Comparison of ENCODE assay signal across 2 cellular contexts in the genomic region with DNA sequence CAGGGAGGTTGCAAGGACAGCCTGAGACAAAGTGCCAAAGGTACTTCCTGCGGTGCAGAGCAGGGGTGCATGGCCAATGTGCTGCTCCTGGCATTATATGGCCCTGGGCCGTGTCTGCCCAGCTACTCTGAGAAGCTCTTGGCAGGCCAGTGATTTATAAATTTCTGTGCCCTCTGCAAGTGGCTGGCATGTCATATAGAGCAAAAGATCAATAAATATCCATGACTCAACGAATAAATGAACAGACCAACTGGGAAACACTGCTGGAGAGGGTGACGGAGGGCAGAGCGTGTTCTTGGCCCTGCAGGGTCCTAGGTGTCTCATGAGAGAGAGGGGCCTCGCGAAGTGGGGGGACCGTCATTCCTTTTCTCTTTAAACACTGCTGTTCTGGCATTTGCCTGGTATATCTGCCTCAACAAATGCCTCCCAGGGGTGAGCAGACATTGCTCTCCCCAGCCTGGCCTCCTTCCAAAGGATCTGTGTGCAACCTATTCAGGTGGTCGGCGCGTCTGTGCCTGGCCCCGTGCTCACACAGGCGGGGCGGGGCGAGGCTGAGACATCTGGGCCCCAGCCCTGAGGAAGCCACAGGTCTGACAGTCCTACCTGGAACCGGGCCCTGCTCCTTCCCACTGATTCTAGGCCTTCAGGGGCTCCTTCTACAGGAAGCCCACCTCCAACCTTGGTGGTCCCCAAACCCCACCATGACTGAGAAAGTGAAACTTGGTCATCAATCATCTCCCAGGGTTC.
TF ChIP-seq lines count a peak whose summit lies in the region.

No MANE protein-coding gene starts in this region.

TF ChIP-seq in liver, 16 proteins besides CTCF, POLR2A, EP300 and RAD21:
- TF ChIP-seq FOXA1 (IDR thresholded peaks at IDR 0.05) (no peak), REST (IDR thresholded peaks at IDR 0.05) (no peak), ATF3 (IDR thresholded peaks at IDR 0.05) (no peak), EGR1 (IDR thresholded peaks at IDR 0.05; ENCODE audit: low read depth in 2 of 2) (no peak), GABPA (IDR thresholded peaks at IDR 0.05 in 1 of 2, conservative IDR thresholded peaks at IDR 0.05 in 1 of 2) (no peak), NR2F2 (IDR thresholded peaks at IDR 0.05) (no peak), FOXA2 (IDR thresholded peaks at IDR 0.05) (no peak), HNF4G (IDR thresholded peaks at IDR 0.05) (no peak), JUND (IDR thresholded peaks at IDR 0.05) (no peak), YY1 (IDR thresholded peaks at IDR 0.05) (no peak), TAF1 (conservative IDR thresholded peaks at IDR 0.05) (no peak), HNF4A (conservative IDR thresholded peaks at IDR 0.05) (no peak), RXRA (IDR thresholded peaks at IDR 0.05) (no peak), MAX (IDR thresholded peaks at IDR 0.05) (no peak), SP1 (IDR thresholded peaks at IDR 0.05) (no peak)
- TF ChIP-seq, protein P1, sequence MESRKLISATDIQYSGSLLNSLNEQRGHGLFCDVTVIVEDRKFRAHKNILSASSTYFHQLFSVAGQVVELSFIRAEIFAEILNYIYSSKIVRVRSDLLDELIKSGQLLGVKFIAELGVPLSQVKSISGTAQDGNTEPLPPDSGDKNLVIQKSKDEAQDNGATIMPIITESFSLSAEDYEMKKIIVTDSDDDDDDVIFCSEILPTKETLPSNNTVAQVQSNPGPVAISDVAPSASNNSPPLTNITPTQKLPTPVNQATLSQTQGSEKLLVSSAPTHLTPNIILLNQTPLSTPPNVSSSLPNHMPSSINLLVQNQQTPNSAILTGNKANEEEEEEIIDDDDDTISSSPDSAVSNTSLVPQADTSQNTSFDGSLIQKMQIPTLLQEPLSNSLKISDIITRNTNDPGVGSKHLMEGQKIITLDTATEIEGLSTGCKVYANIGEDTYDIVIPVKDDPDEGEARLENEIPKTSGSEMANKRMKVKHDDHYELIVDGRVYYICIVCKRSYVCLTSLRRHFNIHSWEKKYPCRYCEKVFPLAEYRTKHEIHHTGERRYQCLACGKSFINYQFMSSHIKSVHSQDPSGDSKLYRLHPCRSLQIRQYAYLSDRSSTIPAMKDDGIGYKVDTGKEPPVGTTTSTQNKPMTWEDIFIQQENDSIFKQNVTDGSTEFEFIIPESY (IDR thresholded peaks at IDR 0.05) = no peak

TF ChIP-seq in HepG2, 621 proteins besides CTCF, POLR2A, EP300 and RAD21:
- TF ChIP-seq JUND (CRISPR knock-in tag; IDR thresholded peaks at IDR 0.05) = no peak
- TF ChIP-seq MAFK (conservative IDR thresholded peaks at IDR 0.05 in 1 of 2, IDR thresholded peaks at IDR 0.05 in 1 of 2; ENCODE audit: low read length in 2 of 2) = 0 out of 4 replicates have a peak, but pooled peaks of 1 of the 2 experiments have one; percentile 4
